ENCODE assay signal across 16 cellular contexts in genomic region chr2:9657083-9657482, GRCh38. TPM values are rescaled to one million over a fixed set of nuclear protein-coding genes. Genes with fewer than 3 reads are reported as not detected.
A peak's percentile ranks its signal among the peaks of the same experiment; 100 is the strongest.
DNase-seq lines count a peak whose midpoint lies in the region; ATAC-seq and TF ChIP-seq lines count a peak whose summit lies in the region.
"Had no signal": no experiment of that assay in that cellular context is flagged by ENCODE, and none has a peak within 500 bp of the region (broad histone marks: within the 10 kb centered on the region; RNA-seq: fewer than 3 reads in every experiment).

No MANE protein-coding gene starts in this region.

- H3K9me3 Mint-ChIP-seq in activated CD4-positive, alpha-beta T cell treated with anti-CD3 and anti-CD28 coated beads, Interleukin-2, amount 10 ng/mL, durations not matched to agents 24 days and 14 days = peaks cover 6% of the 10 kb centered on the region
- peaks cover 2% of the 10 kb centered on the region for H3K9me3 Mint-ChIP-seq in osteocyte (ENCODE audit: unreplicated experiment)

- no peaks in the 10 kb centered on the region for H3K36me3 ChIP-seq in PC-3 (ENCODE audit: low read depth, low read length)
- H3K36me3 ChIP-seq in brain microvascular endothelial cell (replicated peaks) = no peaks in the 10 kb centered on the region
- no peaks in the 10 kb centered on the region for H3K36me3 ChIP-seq in mammary epithelial cell (ENCODE audit: insufficient read depth, low read length)
- H3K36me3 ChIP-seq: cardiac muscle cell had no signal

- H4K20me1 ChIP-seq in PC-3 (ENCODE audit: low read length) (no peaks in the 10 kb centered on the region), mammary epithelial cell (ENCODE audit: insufficient read depth, low read length) (no peaks in the 10 kb centered on the region)

- 0 out of 2 replicates have a peak overlapping the region, but pooled peaks have one; percentile 34 for H3K27ac ChIP-seq in PC-3 (ENCODE audit: low read length)
- H3K27ac ChIP-seq in brain microvascular endothelial cell = peak overlapping the region; percentile 93
- no peak overlapping the region for H3K27ac ChIP-seq in mammary epithelial cell (ENCODE audit: insufficient read depth, low read depth, low read length)
- H3K27ac ChIP-seq: C4-2B, cardiac muscle cell had no signal

- TF ChIP-seq CTCF in PC-3 (conservative IDR thresholded peaks at IDR 0.05; ENCODE audit: low read depth, low read length) (no peak), brain microvascular endothelial cell (IDR thresholded peaks at IDR 0.05; ENCODE audit: low read depth, low read length, missing control alignments) (no peak), osteocyte (IDR thresholded peaks at IDR 0.05) (no peak), mammary epithelial cell (conservative IDR thresholded peaks at IDR 0.05 in 1 of 2, IDR thresholded peaks at IDR 0.05 in 1 of 2; ENCODE audit: extremely low read depth in 1 of 2, insufficient read depth in 1 of 2, low read depth in 1 of 2, low read length in 2 of 2) (no peak)

- POLR2A ChIA-PET in PC-3 (lab: Charles Lee; ENCODE audit: unreplicated experiment) = no interaction called here

- H2AFZ ChIP-seq in PC-3 (ENCODE audit: low read length) (no peak overlapping the region), mammary epithelial cell (ENCODE audit: low read depth, low read length) (no peak overlapping the region)

- intact Hi-C loops in activated CD4-positive, alpha-beta T cell treated with anti-CD3 and anti-CD28 coated beads, Interleukin-2, amount 10 ng/mL, durations not matched to agents 24 days and 14 days (cut with micrococcal nuclease) = loop anchor here (5.0 kb wide), 1 partner anchor 465 kb away; the partner anchor contains the start of gene RRM2
- intact Hi-C loops in PC-3 (cut with micrococcal nuclease) = loop anchor here (2.0 kb wide), 1 partner anchor 46 kb away; no protein-coding TSS in a partner anchor
- intact Hi-C loops in mammary epithelial cell (cut with micrococcal nuclease) = no loop called here

- peaks cover 13% of the 10 kb centered on the region for H3K27me3 Mint-ChIP-seq in activated CD4-positive, alpha-beta T cell treated with anti-CD3 and anti-CD28 coated beads, Interleukin-2, amount 10 ng/mL, durations not matched to agents 24 days and 14 days
- H3K27me3 Mint-ChIP-seq in osteocyte (ENCODE audit: unreplicated experiment) = no peaks in the 10 kb centered on the region

- no peaks in the 10 kb centered on the region for H3K9me2 ChIP-seq in PC-3 (replicated peaks; ENCODE audit: low read length)

- ATAC-seq in PC-3 = no peak
- no peak for ATAC-seq in HG03439 (IDR thresholded peaks at IDR 0.05; ENCODE audit: unreplicated experiment)
- no peak for ATAC-seq in GM21786 (IDR thresholded peaks at IDR 0.05; ENCODE audit: unreplicated experiment)
- ATAC-seq: left colon had no signal

- peaks cover 3% of the 10 kb centered on the region for H3K36me3 Mint-ChIP-seq in activated CD4-positive, alpha-beta T cell treated with anti-CD3 and anti-CD28 coated beads, Interleukin-2, amount 10 ng/mL, durations not matched to agents 24 days and 14 days (ENCODE audit: low read depth)
- no peaks in the 10 kb centered on the region for H3K36me3 Mint-ChIP-seq in osteocyte (ENCODE audit: unreplicated experiment)

- peaks cover 6% of the 10 kb centered on the region for H3F3A ChIP-seq in PC-3 (ENCODE audit: low read length, unreplicated experiment)

- H3K9me3 ChIP-seq in PC-3 (ENCODE audit: low read length) (no peaks in the 10 kb centered on the region), mammary epithelial cell (replicated peaks; ENCODE audit: insufficient read depth, low read length) (no peaks in the 10 kb centered on the region)
- H3K9me3 ChIP-seq: mucosa of descending colon had no signal

- H3K27ac Mint-ChIP-seq in activated CD4-positive, alpha-beta T cell treated with anti-CD3 and anti-CD28 coated beads, Interleukin-2, amount 10 ng/mL, durations not matched to agents 24 days and 14 days = peak overlapping the region; percentile 93
- H3K27ac Mint-ChIP-seq in osteocyte (ENCODE audit: unreplicated experiment) = peak overlapping the region; percentile 94

- CTCF ChIA-PET in PC-3 (lab: Charles Lee) (no interaction called here), mammary epithelial cell (lab: Charles Lee; ENCODE audit: low non-redundant PET) (no interaction called here)

- dilution Hi-C loops in mammary epithelial cell (cut with HindIII; ENCODE audit: low sequenced_read_pairs) = no loop called here

- H3K27me3 ChIP-seq in PC-3 (ENCODE audit: low read length) (no peaks in the 10 kb centered on the region), brain microvascular endothelial cell (replicated peaks) (no peaks in the 10 kb centered on the region), mammary epithelial cell (ENCODE audit: insufficient read depth, low read length) (no peaks in the 10 kb centered on the region)
- H3K27me3 ChIP-seq: cardiac muscle cell had no signal

- no peak overlapping the region for H3K4me3 Mint-ChIP-seq in activated CD4-positive, alpha-beta T cell treated with anti-CD3 and anti-CD28 coated beads, Interleukin-2, amount 10 ng/mL, durations not matched to agents 24 days and 14 days
- no peak overlapping the region for H3K4me3 Mint-ChIP-seq in osteocyte (ENCODE audit: unreplicated experiment)

- in situ Hi-C loops in brain microvascular endothelial cell (cut with HindIII; ENCODE audit: low pct_ligation_motif_present, low sequenced_read_pairs) = no loop called here
- in situ Hi-C loops in mammary epithelial cell (cut with MboI; ENCODE audit: low sequenced_read_pairs in 2 of 2) = no loop called here

- H3K4me3 ChIP-seq in PC-3 (ENCODE audit: low read length) = no peak overlapping the region
- H3K4me3 ChIP-seq in brain microvascular endothelial cell (ENCODE audit: low read depth, low read length) = no peak overlapping the region
- no peak overlapping the region for H3K4me3 ChIP-seq in mammary epithelial cell (replicated peaks in 1 of 3; ENCODE audit: insufficient read depth in 1 of 3, low read depth in 2 of 3, low read length in 3 of 3)
- H3K4me3 ChIP-seq: cardiac muscle cell, mucosa of descending colon had no signal

- no peak overlapping the region for H3K9ac ChIP-seq in PC-3 (ENCODE audit: low read length)
- H3K9ac ChIP-seq in mammary epithelial cell (ENCODE audit: insufficient read depth, low read length) = no peak overlapping the region

- DNase-seq in activated CD4-positive, alpha-beta T cell treated with anti-CD3 and anti-CD28 coated beads, Interleukin-2, amount 10 ng/mL, durations not matched to agents 24 days and 14 days = no peak
- DNase-seq in activated CD4-positive, alpha-beta T cell treated with anti-CD3 and anti-CD28 coated beads for 48 hours = no peak
- no peak for DNase-seq in PC-3
- DNase-seq in brain microvascular endothelial cell = no peak
- DNase-seq in osteocyte (ENCODE audit: extremely low spot score, unreplicated experiment) = no peak
- no peak for DNase-seq in mammary epithelial cell
- DNase-seq: activated gamma-delta T cell, DMS 273 treated with DMSO at 0.1 percent for 48 hours, left colon, mucosa of descending colon, NCI-H1092 treated with DMSO at 0.1 percent for 48 hours, NCI-H2029 treated with DMSO at 0.1 percent for 48 hours had no signal

- H3K4me1 ChIP-seq in PC-3 (ENCODE audit: insufficient read depth, low read length) (peaks cover 28% of the 10 kb centered on the region), mammary epithelial cell (ENCODE audit: insufficient read depth, low read length) (peaks cover 43% of the 10 kb centered on the region)

- H3K79me2 ChIP-seq in PC-3 (ENCODE audit: low read length) (no peaks in the 10 kb centered on the region), mammary epithelial cell (ENCODE audit: insufficient read depth, low read length) (no peaks in the 10 kb centered on the region)

- H3K4me2 ChIP-seq in PC-3 (ENCODE audit: low read length) = 0 out of 2 replicates have a peak overlapping the region, but pooled peaks have one; percentile 72
- no peak overlapping the region for H3K4me2 ChIP-seq in mammary epithelial cell (ENCODE audit: insufficient read depth, low read depth, low read length)

- WGBS in mammary epithelial cell (ENCODE audit: low coverage, missing lambda C conversion rate) = 96% methylated on average over 3 of the region's 6 CpGs

- BruUV-seq in PC-3 (replicated peaks; lab: Mats Ljungman, UMichigan) = no TSS peak
- BruUV-seq in mammary epithelial cell (replicated peaks; lab: Mats Ljungman, UMichigan) = no TSS peak

- peaks cover 46% of the 10 kb centered on the region for H3K4me1 Mint-ChIP-seq in activated CD4-positive, alpha-beta T cell treated with anti-CD3 and anti-CD28 coated beads, Interleukin-2, amount 10 ng/mL, durations not matched to agents 24 days and 14 days
- peaks cover 66% of the 10 kb centered on the region for H3K4me1 Mint-ChIP-seq in osteocyte (ENCODE audit: unreplicated experiment)

RNA-seq across cellular contexts. Expression of gene YWHAQ, which starts 26.3 kb away (rescaled TPM):
- total RNA-seq in activated CD4-positive, alpha-beta T cell treated with anti-CD3 and anti-CD28 coated beads, Interleukin-2, amount 10 ng/mL, durations not matched to agents 24 days and 14 days = 321 and 335 TPM in 2 replicates
- total RNA-seq in PC-3 (2014; rRNA removed) (354 and 377 TPM in 2 replicates), osteocyte (296 and 307 TPM in 2 replicates), mammary epithelial cell (100 to 1,000 TPM; 326 to 442 TPM)
- polyA plus RNA-seq in mammary epithelial cell = 411 TPM
- polyA minus RNA-seq in mammary epithelial cell = 469 TPM
